1 cellular context compared by ENCODE assay signal in the genomic region with DNA sequence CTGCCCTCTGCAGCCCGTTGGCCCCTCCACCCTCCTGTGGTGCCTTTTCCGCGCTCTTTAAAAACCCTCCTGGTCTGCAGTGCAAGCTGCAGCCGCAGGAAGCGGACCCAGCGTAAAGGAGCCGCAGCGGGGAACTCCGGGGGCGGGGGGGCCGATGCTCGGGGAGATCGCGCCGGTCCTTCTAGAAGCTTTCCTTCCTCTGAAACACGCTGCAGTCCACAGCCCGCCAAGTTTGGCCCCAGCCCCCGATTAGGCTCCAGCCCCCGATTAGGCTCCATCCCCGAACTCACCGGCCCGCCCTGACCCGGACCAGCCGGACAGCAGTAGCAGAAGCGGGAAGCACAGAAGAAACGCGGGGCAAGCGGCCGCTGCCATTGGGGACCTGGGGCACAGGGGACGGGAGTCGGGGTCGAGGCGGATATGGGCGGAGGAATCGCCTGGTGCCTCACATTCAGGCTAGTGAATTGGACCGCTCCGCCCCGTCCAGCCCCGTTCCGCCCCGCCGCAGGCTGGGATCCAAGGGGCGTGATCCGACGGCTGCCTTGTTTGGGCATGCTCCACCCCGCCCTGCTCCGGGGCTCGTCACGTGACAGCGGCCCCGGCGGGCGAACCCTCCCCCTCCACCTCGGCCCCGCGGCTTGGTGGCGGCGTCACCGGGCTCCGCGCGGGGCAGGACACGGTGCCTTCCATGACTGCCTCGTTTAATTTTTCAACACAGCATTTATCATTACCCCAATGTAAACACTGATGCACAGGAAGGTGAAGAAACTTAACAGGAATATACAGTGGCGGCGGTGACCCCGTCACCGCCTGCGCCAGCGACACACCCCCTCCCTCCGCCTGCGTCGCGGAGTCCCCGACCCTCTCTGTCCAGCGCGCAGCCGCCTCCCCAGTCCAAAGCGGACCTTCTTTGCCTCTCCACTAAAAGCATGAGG.
A peak's percentile ranks its signal among the peaks of the same experiment; 100 is the strongest.
TF ChIP-seq lines count a peak whose summit lies in the region.

No MANE protein-coding gene starts in this region.

TF ChIP-seq in K562, 482 proteins besides CTCF, POLR2A, EP300 and RAD21 (continued from another document and continues in another):
- TF ChIP-seq ETS2 (tag; IDR thresholded peaks at IDR 0.05; ENCODE audit: borderline replicate concordance, poor library complexity, severe bottlenecking) (no peak), ZNF699 (CRISPR knock-in tag; IDR thresholded peaks at IDR 0.05; ENCODE audit: insufficient replicate concordance) (no peak), ZNF232 (CRISPR knock-in tag; IDR thresholded peaks at IDR 0.05) (no peak), ZC3H8 (IDR thresholded peaks at IDR 0.05) (no peak), TBL1XR1 (IDR thresholded peaks at IDR 0.05; ENCODE audit: low read length in 2 of 2) (peak in 1 of 2 experiments; percentile 30; a peak in 1 of 4 replicates), RCOR1 (IDR thresholded peaks at IDR 0.05; ENCODE audit: borderline replicate concordance in 1 of 2, low read depth in 2 of 2, low read length in 2 of 2) (peak in 1 of 2 experiments; percentile 5; a peak in 1 of 4 replicates), CBX3 (IDR thresholded peaks at IDR 0.05; ENCODE audit: borderline replicate concordance in 1 of 2, low read length in 2 of 2) (no peak), ZNF282 (CRISPR knock-in tag; IDR thresholded peaks at IDR 0.05) (no peak), CHD1 (IDR thresholded peaks at IDR 0.05; ENCODE audit: low read length) (no peak), MED1 (CRISPR knock-in tag; IDR thresholded peaks at IDR 0.05; ENCODE audit: borderline replicate concordance) (no peak), MAFF (IDR thresholded peaks at IDR 0.05; ENCODE audit: low read length) (no peak), HDAC1 (IDR thresholded peaks at IDR 0.05) (peak in 1 of 2 experiments; percentile 86; a peak in 2 of 4 replicates), FOS (IDR thresholded peaks at IDR 0.05; ENCODE audit: extremely low read depth, insufficient read length) (no peak), HNRNPK (IDR thresholded peaks at IDR 0.05; ENCODE audit: low read depth, low read length, poor library complexity, severe bottlenecking) (no peak), TFAM (CRISPR knock-in tag; conservative IDR thresholded peaks at IDR 0.05) (no peak), HOXB6 (CRISPR knock-in tag; IDR thresholded peaks at IDR 0.05; ENCODE audit: borderline replicate concordance) (no peak), MTA3 (IDR thresholded peaks at IDR 0.05; ENCODE audit: borderline replicate concordance) (peak; percentile 53; the same call in 1 of the 2 replicates), MAFK (IDR thresholded peaks at IDR 0.05; ENCODE audit: low read length) (no peak), GATAD2B (IDR thresholded peaks at IDR 0.05; ENCODE audit: borderline replicate concordance) (no peak), NONO (IDR thresholded peaks at IDR 0.05; ENCODE audit: low read depth in 2 of 2, low read length in 1 of 2) (no peak), ZNF3 (CRISPR knock-in tag; IDR thresholded peaks at IDR 0.05) (no peak), SAFB (IDR thresholded peaks at IDR 0.05; ENCODE audit: borderline replicate concordance, low read depth, low read length) (no peak)
- TF ChIP-seq, protein P1, sequence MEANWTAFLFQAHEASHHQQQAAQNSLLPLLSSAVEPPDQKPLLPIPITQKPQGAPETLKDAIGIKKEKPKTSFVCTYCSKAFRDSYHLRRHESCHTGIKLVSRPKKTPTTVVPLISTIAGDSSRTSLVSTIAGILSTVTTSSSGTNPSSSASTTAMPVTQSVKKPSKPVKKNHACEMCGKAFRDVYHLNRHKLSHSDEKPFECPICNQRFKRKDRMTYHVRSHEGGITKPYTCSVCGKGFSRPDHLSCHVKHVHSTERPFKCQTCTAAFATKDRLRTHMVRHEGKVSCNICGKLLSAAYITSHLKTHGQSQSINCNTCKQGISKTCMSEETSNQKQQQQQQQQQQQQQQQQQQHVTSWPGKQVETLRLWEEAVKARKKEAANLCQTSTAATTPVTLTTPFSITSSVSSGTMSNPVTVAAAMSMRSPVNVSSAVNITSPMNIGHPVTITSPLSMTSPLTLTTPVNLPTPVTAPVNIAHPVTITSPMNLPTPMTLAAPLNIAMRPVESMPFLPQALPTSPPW (CRISPR knock-in tag; IDR thresholded peaks at IDR 0.05): peak; percentile 91
- TF ChIP-seq, protein P2, sequence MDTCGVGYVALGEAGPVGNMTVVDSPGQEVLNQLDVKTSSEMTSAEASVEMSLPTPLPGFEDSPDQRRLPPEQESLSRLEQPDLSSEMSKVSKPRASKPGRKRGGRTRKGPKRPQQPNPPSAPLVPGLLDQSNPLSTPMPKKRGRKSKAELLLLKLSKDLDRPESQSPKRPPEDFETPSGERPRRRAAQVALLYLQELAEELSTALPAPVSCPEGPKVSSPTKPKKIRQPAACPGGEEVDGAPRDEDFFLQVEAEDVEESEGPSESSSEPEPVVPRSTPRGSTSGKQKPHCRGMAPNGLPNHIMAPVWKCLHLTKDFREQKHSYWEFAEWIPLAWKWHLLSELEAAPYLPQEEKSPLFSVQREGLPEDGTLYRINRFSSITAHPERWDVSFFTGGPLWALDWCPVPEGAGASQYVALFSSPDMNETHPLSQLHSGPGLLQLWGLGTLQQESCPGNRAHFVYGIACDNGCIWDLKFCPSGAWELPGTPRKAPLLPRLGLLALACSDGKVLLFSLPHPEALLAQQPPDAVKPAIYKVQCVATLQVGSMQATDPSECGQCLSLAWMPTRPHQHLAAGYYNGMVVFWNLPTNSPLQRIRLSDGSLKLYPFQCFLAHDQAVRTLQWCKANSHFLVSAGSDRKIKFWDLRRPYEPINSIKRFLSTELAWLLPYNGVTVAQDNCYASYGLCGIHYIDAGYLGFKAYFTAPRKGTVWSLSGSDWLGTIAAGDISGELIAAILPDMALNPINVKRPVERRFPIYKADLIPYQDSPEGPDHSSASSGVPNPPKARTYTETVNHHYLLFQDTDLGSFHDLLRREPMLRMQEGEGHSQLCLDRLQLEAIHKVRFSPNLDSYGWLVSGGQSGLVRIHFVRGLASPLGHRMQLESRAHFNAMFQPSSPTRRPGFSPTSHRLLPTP (IDR thresholded peaks at IDR 0.05; ENCODE audit: borderline replicate concordance, extremely low read depth, insufficient read length): no peak
- TF ChIP-seq, protein P3, sequence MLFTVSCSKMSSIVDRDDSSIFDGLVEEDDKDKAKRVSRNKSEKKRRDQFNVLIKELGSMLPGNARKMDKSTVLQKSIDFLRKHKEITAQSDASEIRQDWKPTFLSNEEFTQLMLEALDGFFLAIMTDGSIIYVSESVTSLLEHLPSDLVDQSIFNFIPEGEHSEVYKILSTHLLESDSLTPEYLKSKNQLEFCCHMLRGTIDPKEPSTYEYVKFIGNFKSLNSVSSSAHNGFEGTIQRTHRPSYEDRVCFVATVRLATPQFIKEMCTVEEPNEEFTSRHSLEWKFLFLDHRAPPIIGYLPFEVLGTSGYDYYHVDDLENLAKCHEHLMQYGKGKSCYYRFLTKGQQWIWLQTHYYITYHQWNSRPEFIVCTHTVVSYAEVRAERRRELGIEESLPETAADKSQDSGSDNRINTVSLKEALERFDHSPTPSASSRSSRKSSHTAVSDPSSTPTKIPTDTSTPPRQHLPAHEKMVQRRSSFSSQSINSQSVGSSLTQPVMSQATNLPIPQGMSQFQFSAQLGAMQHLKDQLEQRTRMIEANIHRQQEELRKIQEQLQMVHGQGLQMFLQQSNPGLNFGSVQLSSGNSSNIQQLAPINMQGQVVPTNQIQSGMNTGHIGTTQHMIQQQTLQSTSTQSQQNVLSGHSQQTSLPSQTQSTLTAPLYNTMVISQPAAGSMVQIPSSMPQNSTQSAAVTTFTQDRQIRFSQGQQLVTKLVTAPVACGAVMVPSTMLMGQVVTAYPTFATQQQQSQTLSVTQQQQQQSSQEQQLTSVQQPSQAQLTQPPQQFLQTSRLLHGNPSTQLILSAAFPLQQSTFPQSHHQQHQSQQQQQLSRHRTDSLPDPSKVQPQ (CRISPR knock-in tag; IDR thresholded peaks at IDR 0.05; ENCODE audit: borderline replicate concordance): no peak
- TF ChIP-seq, protein P4, sequence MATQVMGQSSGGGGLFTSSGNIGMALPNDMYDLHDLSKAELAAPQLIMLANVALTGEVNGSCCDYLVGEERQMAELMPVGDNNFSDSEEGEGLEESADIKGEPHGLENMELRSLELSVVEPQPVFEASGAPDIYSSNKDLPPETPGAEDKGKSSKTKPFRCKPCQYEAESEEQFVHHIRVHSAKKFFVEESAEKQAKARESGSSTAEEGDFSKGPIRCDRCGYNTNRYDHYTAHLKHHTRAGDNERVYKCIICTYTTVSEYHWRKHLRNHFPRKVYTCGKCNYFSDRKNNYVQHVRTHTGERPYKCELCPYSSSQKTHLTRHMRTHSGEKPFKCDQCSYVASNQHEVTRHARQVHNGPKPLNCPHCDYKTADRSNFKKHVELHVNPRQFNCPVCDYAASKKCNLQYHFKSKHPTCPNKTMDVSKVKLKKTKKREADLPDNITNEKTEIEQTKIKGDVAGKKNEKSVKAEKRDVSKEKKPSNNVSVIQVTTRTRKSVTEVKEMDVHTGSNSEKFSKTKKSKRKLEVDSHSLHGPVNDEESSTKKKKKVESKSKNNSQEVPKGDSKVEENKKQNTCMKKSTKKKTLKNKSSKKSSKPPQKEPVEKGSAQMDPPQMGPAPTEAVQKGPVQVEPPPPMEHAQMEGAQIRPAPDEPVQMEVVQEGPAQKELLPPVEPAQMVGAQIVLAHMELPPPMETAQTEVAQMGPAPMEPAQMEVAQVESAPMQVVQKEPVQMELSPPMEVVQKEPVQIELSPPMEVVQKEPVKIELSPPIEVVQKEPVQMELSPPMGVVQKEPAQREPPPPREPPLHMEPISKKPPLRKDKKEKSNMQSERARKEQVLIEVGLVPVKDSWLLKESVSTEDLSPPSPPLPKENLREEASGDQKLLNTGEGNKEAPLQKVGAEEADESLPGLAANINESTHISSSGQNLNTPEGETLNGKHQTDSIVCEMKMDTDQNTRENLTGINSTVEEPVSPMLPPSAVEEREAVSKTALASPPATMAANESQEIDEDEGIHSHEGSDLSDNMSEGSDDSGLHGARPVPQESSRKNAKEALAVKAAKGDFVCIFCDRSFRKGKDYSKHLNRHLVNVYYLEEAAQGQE (CRISPR knock-in tag; IDR thresholded peaks at IDR 0.05; ENCODE audit: low read depth): no peak
- TF ChIP-seq, protein P5, sequence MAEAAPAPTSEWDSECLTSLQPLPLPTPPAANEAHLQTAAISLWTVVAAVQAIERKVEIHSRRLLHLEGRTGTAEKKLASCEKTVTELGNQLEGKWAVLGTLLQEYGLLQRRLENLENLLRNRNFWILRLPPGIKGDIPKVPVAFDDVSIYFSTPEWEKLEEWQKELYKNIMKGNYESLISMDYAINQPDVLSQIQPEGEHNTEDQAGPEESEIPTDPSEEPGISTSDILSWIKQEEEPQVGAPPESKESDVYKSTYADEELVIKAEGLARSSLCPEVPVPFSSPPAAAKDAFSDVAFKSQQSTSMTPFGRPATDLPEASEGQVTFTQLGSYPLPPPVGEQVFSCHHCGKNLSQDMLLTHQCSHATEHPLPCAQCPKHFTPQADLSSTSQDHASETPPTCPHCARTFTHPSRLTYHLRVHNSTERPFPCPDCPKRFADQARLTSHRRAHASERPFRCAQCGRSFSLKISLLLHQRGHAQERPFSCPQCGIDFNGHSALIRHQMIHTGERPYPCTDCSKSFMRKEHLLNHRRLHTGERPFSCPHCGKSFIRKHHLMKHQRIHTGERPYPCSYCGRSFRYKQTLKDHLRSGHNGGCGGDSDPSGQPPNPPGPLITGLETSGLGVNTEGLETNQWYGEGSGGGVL (CRISPR knock-in tag; IDR thresholded peaks at IDR 0.05): no peak
- TF ChIP-seq, protein P6, sequence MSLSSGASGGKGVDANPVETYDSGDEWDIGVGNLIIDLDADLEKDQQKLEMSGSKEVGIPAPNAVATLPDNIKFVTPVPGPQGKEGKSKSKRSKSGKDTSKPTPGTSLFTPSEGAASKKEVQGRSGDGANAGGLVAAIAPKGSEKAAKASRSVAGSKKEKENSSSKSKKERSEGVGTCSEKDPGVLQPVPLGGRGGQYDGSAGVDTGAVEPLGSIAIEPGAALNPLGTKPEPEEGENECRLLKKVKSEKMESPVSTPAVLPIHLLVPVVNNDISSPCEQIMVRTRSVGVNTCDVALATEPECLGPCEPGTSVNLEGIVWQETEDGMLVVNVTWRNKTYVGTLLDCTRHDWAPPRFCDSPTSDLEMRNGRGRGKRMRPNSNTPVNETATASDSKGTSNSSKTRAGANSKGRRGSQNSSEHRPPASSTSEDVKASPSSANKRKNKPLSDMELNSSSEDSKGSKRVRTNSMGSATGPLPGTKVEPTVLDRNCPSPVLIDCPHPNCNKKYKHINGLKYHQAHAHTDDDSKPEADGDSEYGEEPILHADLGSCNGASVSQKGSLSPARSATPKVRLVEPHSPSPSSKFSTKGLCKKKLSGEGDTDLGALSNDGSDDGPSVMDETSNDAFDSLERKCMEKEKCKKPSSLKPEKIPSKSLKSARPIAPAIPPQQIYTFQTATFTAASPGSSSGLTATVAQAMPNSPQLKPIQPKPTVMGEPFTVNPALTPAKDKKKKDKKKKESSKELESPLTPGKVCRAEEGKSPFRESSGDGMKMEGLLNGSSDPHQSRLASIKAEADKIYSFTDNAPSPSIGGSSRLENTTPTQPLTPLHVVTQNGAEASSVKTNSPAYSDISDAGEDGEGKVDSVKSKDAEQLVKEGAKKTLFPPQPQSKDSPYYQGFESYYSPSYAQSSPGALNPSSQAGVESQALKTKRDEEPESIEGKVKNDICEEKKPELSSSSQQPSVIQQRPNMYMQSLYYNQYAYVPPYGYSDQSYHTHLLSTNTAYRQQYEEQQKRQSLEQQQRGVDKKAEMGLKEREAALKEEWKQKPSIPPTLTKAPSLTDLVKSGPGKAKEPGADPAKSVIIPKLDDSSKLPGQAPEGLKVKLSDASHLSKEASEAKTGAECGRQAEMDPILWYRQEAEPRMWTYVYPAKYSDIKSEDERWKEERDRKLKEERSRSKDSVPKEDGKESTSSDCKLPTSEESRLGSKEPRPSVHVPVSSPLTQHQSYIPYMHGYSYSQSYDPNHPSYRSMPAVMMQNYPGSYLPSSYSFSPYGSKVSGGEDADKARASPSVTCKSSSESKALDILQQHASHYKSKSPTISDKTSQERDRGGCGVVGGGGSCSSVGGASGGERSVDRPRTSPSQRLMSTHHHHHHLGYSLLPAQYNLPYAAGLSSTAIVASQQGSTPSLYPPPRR (CRISPR knock-in tag; IDR thresholded peaks at IDR 0.05; ENCODE audit: borderline replicate concordance): no peak
